8 cellular contexts compared by ENCODE assay signal in genomic region chr11:117815262-117815803, GRCh38. TPM values are rescaled to one million over a fixed set of nuclear protein-coding genes. Genes with fewer than 3 reads are reported as not detected.
A peak's percentile ranks its signal among the peaks of the same experiment; 100 is the strongest.
DNase-seq lines count a peak whose midpoint lies in the region; ATAC-seq and TF ChIP-seq lines count a peak whose summit lies in the region.

No MANE protein-coding gene starts in this region.

- H3K9me3 ChIP-seq in lower lobe of right lung, result no peaks in the 10 kb centered on the region

- peaks cover 2% of the 10 kb centered on the region for H3K36me3 Mint-ChIP-seq in activated T-helper 1 cell treated with anti-CD3 and anti-CD28 coated beads, Interleukin-12 subunit alpha, Interleukin-12 subunit beta, Interleukin-2, Interleukin-4 antibody, amounts not matched to agents 30 ng/mL and 10 ng/mL and 1 ng/mL, durations not matched to agents 14 hours and 24 hours and 36 hours (ENCODE audit: low read depth)
- peaks cover 7 to 47% of the 10 kb centered on the region in 2 donors for H3K36me3 Mint-ChIP-seq in stimulated activated naive B cell treated with anti-CD40 and anti-IgM and Interleukin-4, amounts not matched to agents 10 μg/mL and 1 μg/mL and 100 μg/mL, for 72 hours

- H3K9me3 Mint-ChIP-seq in activated T-helper 1 cell treated with anti-CD3 and anti-CD28 coated beads, Interleukin-12 subunit alpha, Interleukin-12 subunit beta, Interleukin-2, Interleukin-4 antibody, amounts not matched to agents 30 ng/mL and 10 ng/mL and 1 ng/mL, durations not matched to agents 14 hours and 24 hours and 36 hours, result no peaks in the 10 kb centered on the region
- H3K9me3 Mint-ChIP-seq in stimulated activated naive B cell treated with anti-CD40 and anti-IgM and Interleukin-4, amounts not matched to agents 10 μg/mL and 1 μg/mL and 100 μg/mL, for 72 hours, result peaks cover 0 to 2% of the 10 kb centered on the region in 2 donors

- H3K27me3 ChIP-seq in lower lobe of right lung (ENCODE audit: low read depth) (no peaks in the 10 kb centered on the region), dorsolateral prefrontal cortex (no peaks in the 10 kb centered on the region)

- H3K4me3 ChIP-seq in lower lobe of right lung (no peak overlapping the region), dorsolateral prefrontal cortex (no peak overlapping the region)

- no peaks in the 10 kb centered on the region for H3K27me3 Mint-ChIP-seq in activated T-helper 1 cell treated with anti-CD3 and anti-CD28 coated beads, Interleukin-12 subunit alpha, Interleukin-12 subunit beta, Interleukin-2, Interleukin-4 antibody, amounts not matched to agents 30 ng/mL and 10 ng/mL and 1 ng/mL, durations not matched to agents 14 hours and 24 hours and 36 hours (ENCODE audit: insufficient read depth)
- no peaks in the 10 kb centered on the region for H3K27me3 Mint-ChIP-seq in stimulated activated naive B cell treated with anti-CD40 and anti-IgM and Interleukin-4, amounts not matched to agents 10 μg/mL and 1 μg/mL and 100 μg/mL, for 72 hours

- intact Hi-C loops in activated T-helper 1 cell treated with anti-CD3 and anti-CD28 coated beads, Interleukin-12 subunit alpha, Interleukin-12 subunit beta, Interleukin-2, Interleukin-4 antibody, amounts not matched to agents 30 ng/mL and 10 ng/mL and 1 ng/mL, durations not matched to agents 14 hours and 24 hours and 36 hours (cut with micrococcal nuclease), result loop anchor here (1.0 to 5.0 kb wide), 9 partner anchors 171 to 977 kb away; partner anchors contain the start of genes CEP164, DDX6, IL10RA and KMT2A
- intact Hi-C loops in lower lobe of right lung (cut with DNase I), result no loop called here
- intact Hi-C loops in dorsolateral prefrontal cortex (cut with DNase I), result loop anchor here (10.0 kb wide), 1 partner anchor 581 kb away; the partner anchor contains the start of genes PCSK7 (in 2 of the 2) and RNF214 (in 2 of the 2)

- peak overlapping the region; percentile 98 for H3K27ac Mint-ChIP-seq in activated T-helper 1 cell treated with anti-CD3 and anti-CD28 coated beads, Interleukin-12 subunit alpha, Interleukin-12 subunit beta, Interleukin-2, Interleukin-4 antibody, amounts not matched to agents 30 ng/mL and 10 ng/mL and 1 ng/mL, durations not matched to agents 14 hours and 24 hours and 36 hours
- H3K27ac Mint-ChIP-seq in stimulated activated naive B cell treated with anti-CD40 and anti-IgM and Interleukin-4, amounts not matched to agents 10 μg/mL and 1 μg/mL and 100 μg/mL, for 72 hours, result peak overlapping the region; percentile 100

- H3K4me3 Mint-ChIP-seq in activated T-helper 1 cell treated with anti-CD3 and anti-CD28 coated beads, Interleukin-12 subunit alpha, Interleukin-12 subunit beta, Interleukin-2, Interleukin-4 antibody, amounts not matched to agents 30 ng/mL and 10 ng/mL and 1 ng/mL, durations not matched to agents 14 hours and 24 hours and 36 hours, result peak overlapping the region; percentile 64
- H3K4me3 Mint-ChIP-seq in stimulated activated naive B cell treated with anti-CD40 and anti-IgM and Interleukin-4, amounts not matched to agents 10 μg/mL and 1 μg/mL and 100 μg/mL, for 72 hours, result peak overlapping the region; percentile 94 to 100

- H3K4me1 ChIP-seq in lower lobe of right lung, result peaks cover 52% of the 10 kb centered on the region

- no peaks in the 10 kb centered on the region for H3K36me3 ChIP-seq in lower lobe of right lung

- H3K27ac ChIP-seq in lower lobe of right lung (peak overlapping the region; percentile 71), dorsolateral prefrontal cortex (peak overlapping the region in 8 of 59 donors; percentile 23 to 63 (median 39))

- ATAC-seq in GM18505 (IDR thresholded peaks at IDR 0.05; ENCODE audit: unreplicated experiment) (peak; percentile 64), HG02798 (IDR thresholded peaks at IDR 0.05; ENCODE audit: poor library complexity, unreplicated experiment) (peak; percentile 64), lower lobe of right lung (peak; percentile 52 to 68)
- ATAC-seq in stimulated activated naive B cell treated with anti-CD40 and anti-IgM and Interleukin-4, amounts not matched to agents 10 μg/mL and 1 μg/mL and 100 μg/mL, for 72 hours (replicated peaks), result peak; percentile 65 to 75

- peaks cover 83% of the 10 kb centered on the region for H3K4me1 Mint-ChIP-seq in activated T-helper 1 cell treated with anti-CD3 and anti-CD28 coated beads, Interleukin-12 subunit alpha, Interleukin-12 subunit beta, Interleukin-2, Interleukin-4 antibody, amounts not matched to agents 30 ng/mL and 10 ng/mL and 1 ng/mL, durations not matched to agents 14 hours and 24 hours and 36 hours (ENCODE audit: low read depth)
- H3K4me1 Mint-ChIP-seq in stimulated activated naive B cell treated with anti-CD40 and anti-IgM and Interleukin-4, amounts not matched to agents 10 μg/mL and 1 μg/mL and 100 μg/mL, for 72 hours, result peaks cover 78 to 94% of the 10 kb centered on the region in 2 donors

- peak; percentile 85 for DNase-seq in NOMO-1 treated with dmso at 0.1 percent for 144 hours (lab: John Stamatoyannopoulos, UW; ENCODE audit: unreplicated experiment)
- DNase-seq in activated T-helper 1 cell treated with anti-CD3 and anti-CD28 coated beads, Interleukin-12 subunit alpha, Interleukin-12 subunit beta, Interleukin-2, Interleukin-4 antibody, amounts not matched to agents 30 ng/mL and 10 ng/mL and 1 ng/mL, durations not matched to agents 14 hours and 24 hours and 36 hours (ENCODE audit: low spot score), result peak; percentile 81
- DNase-seq in lower lobe of right lung, result peak; percentile 76
- peak; percentile 88 for DNase-seq in stimulated activated naive B cell treated with anti-CD40 and anti-IgM and Interleukin-4, amounts not matched to agents 10 μg/mL and 1 μg/mL and 100 μg/mL, for 72 hours
- DNase-seq in NCI-H345 treated with DMSO at 0.1 percent for 48 hours (lab: John Stamatoyannopoulos, UW; ENCODE audit: unreplicated experiment), result no peak
- DNase-seq in dorsolateral prefrontal cortex, result no peak

- no peak for TF ChIP-seq CTCF in lower lobe of right lung (IDR thresholded peaks at IDR 0.05)
- TF ChIP-seq CTCF in dorsolateral prefrontal cortex (IDR thresholded peaks at IDR 0.05 in 54 of 56, conservative IDR thresholded peaks at IDR 0.05 in 2 of 56; ENCODE audit: low read depth in 1 of 56, partially characterized antibody in 56 of 56), result no peak

- peak; percentile 73 for TF ChIP-seq POLR2A in GM18505 (IDR thresholded peaks at IDR 0.05; ENCODE audit: borderline replicate concordance, extremely low read depth, insufficient read depth, insufficient read length)

RNA-seq across cellular contexts. Expression of gene FXYD2, which starts 9.2 kb away (rescaled TPM):
- 3.4 and 3.6 TPM in 2 replicates for total RNA-seq in activated T-helper 1 cell treated with anti-CD3 and anti-CD28 coated beads, Interleukin-12 subunit alpha, Interleukin-12 subunit beta, Interleukin-2, Interleukin-4 antibody, amounts not matched to agents 30 ng/mL and 10 ng/mL and 1 ng/mL, durations not matched to agents 14 hours and 24 hours and 36 hours
- total RNA-seq in lower lobe of right lung (2.8 TPM), dorsolateral prefrontal cortex (10 to 100 TPM in 5 of 120 experiments, 1 to 10 TPM in 115; 1.5 to 14.9 (median 4.6) TPM)

RNA-seq across cellular contexts. Expression of gene DSCAML1, which starts 18.3 kb away (rescaled TPM):
- total RNA-seq in activated T-helper 1 cell treated with anti-CD3 and anti-CD28 coated beads, Interleukin-12 subunit alpha, Interleukin-12 subunit beta, Interleukin-2, Interleukin-4 antibody, amounts not matched to agents 30 ng/mL and 10 ng/mL and 1 ng/mL, durations not matched to agents 14 hours and 24 hours and 36 hours, result not detected in 2 replicates
- total RNA-seq in lower lobe of right lung (0.95 TPM), dorsolateral prefrontal cortex (10 to 100 TPM; 16.1 to 61.7 (median 35.6) TPM)

Comparison
In these comparisons a context has a peak if more than half of its experiments do, and no peak if none do; other contexts are left out.
1. DNase-seq: peak in NOMO-1 treated with dmso at 0.1 percent for 144 hours (single experiment), activated T-helper 1 cell treated with anti-CD3 and anti-CD28 coated beads, Interleukin-12 subunit alpha, Interleukin-12 subunit beta, Interleukin-2, Interleukin-4 antibody, amounts not matched to agents 30 ng/mL and 10 ng/mL and 1 ng/mL, durations not matched to agents 14 hours and 24 hours and 36 hours (single experiment), lower lobe of right lung (single experiment) and stimulated activated naive B cell treated with anti-CD40 and anti-IgM and Interleukin-4, amounts not matched to agents 10 μg/mL and 1 μg/mL and 100 μg/mL, for 72 hours (single experiment); none in NCI-H345 treated with DMSO at 0.1 percent for 48 hours (single experiment) and dorsolateral prefrontal cortex (0 of 10).
2. Peak in every context shown above with its lines, with median percentiles within 50 percentile points of each other: ATAC-seq.